1 cellular context compared by ENCODE assay signal in genomic region chr11:88338223-88338661, GRCh38.
TF ChIP-seq lines count a peak whose summit lies in the region.

No MANE protein-coding gene starts in this region.

TF ChIP-seq in K562, 482 proteins besides CTCF, POLR2A, EP300 and RAD21 (continued from another document and continues in another):
- TF ChIP-seq, protein P1, sequence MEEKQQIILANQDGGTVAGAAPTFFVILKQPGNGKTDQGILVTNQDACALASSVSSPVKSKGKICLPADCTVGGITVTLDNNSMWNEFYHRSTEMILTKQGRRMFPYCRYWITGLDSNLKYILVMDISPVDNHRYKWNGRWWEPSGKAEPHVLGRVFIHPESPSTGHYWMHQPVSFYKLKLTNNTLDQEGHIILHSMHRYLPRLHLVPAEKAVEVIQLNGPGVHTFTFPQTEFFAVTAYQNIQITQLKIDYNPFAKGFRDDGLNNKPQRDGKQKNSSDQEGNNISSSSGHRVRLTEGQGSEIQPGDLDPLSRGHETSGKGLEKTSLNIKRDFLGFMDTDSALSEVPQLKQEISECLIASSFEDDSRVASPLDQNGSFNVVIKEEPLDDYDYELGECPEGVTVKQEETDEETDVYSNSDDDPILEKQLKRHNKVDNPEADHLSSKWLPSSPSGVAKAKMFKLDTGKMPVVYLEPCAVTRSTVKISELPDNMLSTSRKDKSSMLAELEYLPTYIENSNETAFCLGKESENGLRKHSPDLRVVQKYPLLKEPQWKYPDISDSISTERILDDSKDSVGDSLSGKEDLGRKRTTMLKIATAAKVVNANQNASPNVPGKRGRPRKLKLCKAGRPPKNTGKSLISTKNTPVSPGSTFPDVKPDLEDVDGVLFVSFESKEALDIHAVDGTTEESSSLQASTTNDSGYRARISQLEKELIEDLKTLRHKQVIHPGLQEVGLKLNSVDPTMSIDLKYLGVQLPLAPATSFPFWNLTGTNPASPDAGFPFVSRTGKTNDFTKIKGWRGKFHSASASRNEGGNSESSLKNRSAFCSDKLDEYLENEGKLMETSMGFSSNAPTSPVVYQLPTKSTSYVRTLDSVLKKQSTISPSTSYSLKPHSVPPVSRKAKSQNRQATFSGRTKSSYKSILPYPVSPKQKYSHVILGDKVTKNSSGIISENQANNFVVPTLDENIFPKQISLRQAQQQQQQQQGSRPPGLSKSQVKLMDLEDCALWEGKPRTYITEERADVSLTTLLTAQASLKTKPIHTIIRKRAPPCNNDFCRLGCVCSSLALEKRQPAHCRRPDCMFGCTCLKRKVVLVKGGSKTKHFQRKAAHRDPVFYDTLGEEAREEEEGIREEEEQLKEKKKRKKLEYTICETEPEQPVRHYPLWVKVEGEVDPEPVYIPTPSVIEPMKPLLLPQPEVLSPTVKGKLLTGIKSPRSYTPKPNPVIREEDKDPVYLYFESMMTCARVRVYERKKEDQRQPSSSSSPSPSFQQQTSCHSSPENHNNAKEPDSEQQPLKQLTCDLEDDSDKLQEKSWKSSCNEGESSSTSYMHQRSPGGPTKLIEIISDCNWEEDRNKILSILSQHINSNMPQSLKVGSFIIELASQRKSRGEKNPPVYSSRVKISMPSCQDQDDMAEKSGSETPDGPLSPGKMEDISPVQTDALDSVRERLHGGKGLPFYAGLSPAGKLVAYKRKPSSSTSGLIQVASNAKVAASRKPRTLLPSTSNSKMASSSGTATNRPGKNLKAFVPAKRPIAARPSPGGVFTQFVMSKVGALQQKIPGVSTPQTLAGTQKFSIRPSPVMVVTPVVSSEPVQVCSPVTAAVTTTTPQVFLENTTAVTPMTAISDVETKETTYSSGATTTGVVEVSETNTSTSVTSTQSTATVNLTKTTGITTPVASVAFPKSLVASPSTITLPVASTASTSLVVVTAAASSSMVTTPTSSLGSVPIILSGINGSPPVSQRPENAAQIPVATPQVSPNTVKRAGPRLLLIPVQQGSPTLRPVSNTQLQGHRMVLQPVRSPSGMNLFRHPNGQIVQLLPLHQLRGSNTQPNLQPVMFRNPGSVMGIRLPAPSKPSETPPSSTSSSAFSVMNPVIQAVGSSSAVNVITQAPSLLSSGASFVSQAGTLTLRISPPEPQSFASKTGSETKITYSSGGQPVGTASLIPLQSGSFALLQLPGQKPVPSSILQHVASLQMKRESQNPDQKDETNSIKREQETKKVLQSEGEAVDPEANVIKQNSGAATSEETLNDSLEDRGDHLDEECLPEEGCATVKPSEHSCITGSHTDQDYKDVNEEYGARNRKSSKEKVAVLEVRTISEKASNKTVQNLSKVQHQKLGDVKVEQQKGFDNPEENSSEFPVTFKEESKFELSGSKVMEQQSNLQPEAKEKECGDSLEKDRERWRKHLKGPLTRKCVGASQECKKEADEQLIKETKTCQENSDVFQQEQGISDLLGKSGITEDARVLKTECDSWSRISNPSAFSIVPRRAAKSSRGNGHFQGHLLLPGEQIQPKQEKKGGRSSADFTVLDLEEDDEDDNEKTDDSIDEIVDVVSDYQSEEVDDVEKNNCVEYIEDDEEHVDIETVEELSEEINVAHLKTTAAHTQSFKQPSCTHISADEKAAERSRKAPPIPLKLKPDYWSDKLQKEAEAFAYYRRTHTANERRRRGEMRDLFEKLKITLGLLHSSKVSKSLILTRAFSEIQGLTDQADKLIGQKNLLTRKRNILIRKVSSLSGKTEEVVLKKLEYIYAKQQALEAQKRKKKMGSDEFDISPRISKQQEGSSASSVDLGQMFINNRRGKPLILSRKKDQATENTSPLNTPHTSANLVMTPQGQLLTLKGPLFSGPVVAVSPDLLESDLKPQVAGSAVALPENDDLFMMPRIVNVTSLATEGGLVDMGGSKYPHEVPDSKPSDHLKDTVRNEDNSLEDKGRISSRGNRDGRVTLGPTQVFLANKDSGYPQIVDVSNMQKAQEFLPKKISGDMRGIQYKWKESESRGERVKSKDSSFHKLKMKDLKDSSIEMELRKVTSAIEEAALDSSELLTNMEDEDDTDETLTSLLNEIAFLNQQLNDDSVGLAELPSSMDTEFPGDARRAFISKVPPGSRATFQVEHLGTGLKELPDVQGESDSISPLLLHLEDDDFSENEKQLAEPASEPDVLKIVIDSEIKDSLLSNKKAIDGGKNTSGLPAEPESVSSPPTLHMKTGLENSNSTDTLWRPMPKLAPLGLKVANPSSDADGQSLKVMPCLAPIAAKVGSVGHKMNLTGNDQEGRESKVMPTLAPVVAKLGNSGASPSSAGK (IDR thresholded peaks at IDR 0.05), result no peak
- TF ChIP-seq ESRRB (CRISPR knock-in tag; IDR thresholded peaks at IDR 0.05; ENCODE audit: borderline replicate concordance) (no peak), PHF8 (IDR thresholded peaks at IDR 0.05; ENCODE audit: borderline replicate concordance, low read length) (no peak), ZBTB8A (IDR thresholded peaks at IDR 0.05; ENCODE audit: partially characterized antibody) (no peak), ARID3B (CRISPR knock-in tag; IDR thresholded peaks at IDR 0.05; ENCODE audit: borderline replicate concordance) (no peak), E2F6 (IDR thresholded peaks at IDR 0.05; ENCODE audit: borderline replicate concordance in 1 of 2, extremely low read depth in 1 of 2, insufficient read depth in 1 of 2, insufficient read length in 1 of 2, low read depth in 1 of 2, low read length in 1 of 2, poor library complexity in 1 of 2, severe bottlenecking in 1 of 2) (no peak), SMAD4 (CRISPR knock-in tag; conservative IDR thresholded peaks at IDR 0.05) (no peak), CEBPB (tag; IDR thresholded peaks at IDR 0.05) (peak; percentile 97), ZNF146 (CRISPR knock-in tag; IDR thresholded peaks at IDR 0.05; ENCODE audit: unreplicated experiment) (no peak), TRIM28 (IDR thresholded peaks at IDR 0.05) (no peak), CTBP1 (IDR thresholded peaks at IDR 0.05; ENCODE audit: borderline replicate concordance) (peak; percentile 15; the same call in 1 of the 2 replicates), NFE2 (IDR thresholded peaks at IDR 0.05; ENCODE audit: low read depth) (no peak), PTBP1 (IDR thresholded peaks at IDR 0.05; ENCODE audit: low read depth, low read length) (no peak), NCOA6 (IDR thresholded peaks at IDR 0.05) (no peak), NFXL1 (CRISPR knock-in tag; IDR thresholded peaks at IDR 0.05) (no peak), E2F5 (CRISPR knock-in tag; IDR thresholded peaks at IDR 0.05) (no peak), BRF2 (IDR thresholded peaks at IDR 0.05; ENCODE audit: borderline replicate concordance, insufficient read depth, insufficient read length) (no peak), CREM (IDR thresholded peaks at IDR 0.05; ENCODE audit: low read depth) (no peak), GTF2A2 (tag; IDR thresholded peaks at IDR 0.05) (no peak), ZBTB7A (IDR thresholded peaks at IDR 0.05; ENCODE audit: borderline replicate concordance, control insufficient read depth, low read depth, low read length) (no peak), EP400 (IDR thresholded peaks at IDR 0.05) (no peak), ZNF76 (CRISPR knock-in tag; IDR thresholded peaks at IDR 0.05; ENCODE audit: borderline replicate concordance) (no peak), LEF1 (IDR thresholded peaks at IDR 0.05) (peak; percentile 37), ATF1 (CRISPR knock-in tag; IDR thresholded peaks at IDR 0.05) (no peak), ATF1 (tag; IDR thresholded peaks at IDR 0.05) (no peak), MYC (IDR thresholded peaks at IDR 0.05; ENCODE audit: low read depth, low read length) (peak; percentile 54; the same call in 1 of the 2 replicates), MYC (CRISPR knock-in tag; IDR thresholded peaks at IDR 0.05; ENCODE audit: borderline replicate concordance, low read depth) (no peak), ETS2 (tag; IDR thresholded peaks at IDR 0.05; ENCODE audit: borderline replicate concordance, poor library complexity, severe bottlenecking) (no peak), LARP7 (IDR thresholded peaks at IDR 0.05) (0 out of 2 replicates have a peak, but pooled peaks have one; percentile 7), ZNF212 (CRISPR knock-in tag; IDR thresholded peaks at IDR 0.05) (no peak), NR2C2 (CRISPR knock-in tag; IDR thresholded peaks at IDR 0.05) (no peak), NR2C2 (tag; IDR thresholded peaks at IDR 0.05) (peak; percentile 25; the same call in 1 of the 2 replicates), ZFP30 (CRISPR knock-in tag; IDR thresholded peaks at IDR 0.05; ENCODE audit: borderline replicate concordance) (no peak), TOE1 (IDR thresholded peaks at IDR 0.05; ENCODE audit: borderline replicate concordance) (no peak), TOE1 (CRISPR knock-in tag; IDR thresholded peaks at IDR 0.05; ENCODE audit: borderline replicate concordance, low read depth) (no peak), SMARCE1 (IDR thresholded peaks at IDR 0.05) (0 out of 2 replicates have a peak, but pooled peaks have one; percentile 35), GABPB1 (CRISPR knock-in tag; IDR thresholded peaks at IDR 0.05) (no peak), ERF (CRISPR knock-in tag; IDR thresholded peaks at IDR 0.05) (no peak), ZNF232 (CRISPR knock-in tag; IDR thresholded peaks at IDR 0.05) (no peak), ZNF778 (CRISPR knock-in tag; IDR thresholded peaks at IDR 0.05) (no peak), NKRF (IDR thresholded peaks at IDR 0.05; ENCODE audit: borderline replicate concordance) (peak; percentile 75), ETV5 (CRISPR knock-in tag; IDR thresholded peaks at IDR 0.05; ENCODE audit: low read depth) (no peak), HDAC1 (IDR thresholded peaks at IDR 0.05) (peak; percentile 56 to 82; a peak in 3 of 4 replicates), MAFF (IDR thresholded peaks at IDR 0.05; ENCODE audit: low read length) (no peak), MNT (conservative IDR thresholded peaks at IDR 0.05) (no peak), BMI1 (IDR thresholded peaks at IDR 0.05; ENCODE audit: low read length) (no peak), IRF2 (CRISPR knock-in tag; IDR thresholded peaks at IDR 0.05) (no peak), TRIM24 (IDR thresholded peaks at IDR 0.05) (no peak), ZFPM2 (CRISPR knock-in tag; IDR thresholded peaks at IDR 0.05) (no peak), ZNF707 (CRISPR knock-in tag; conservative IDR thresholded peaks at IDR 0.05) (no peak), TEAD2 (tag; IDR thresholded peaks at IDR 0.05) (no peak), RFX7 (CRISPR knock-in tag; IDR thresholded peaks at IDR 0.05) (no peak), ZKSCAN3 (CRISPR knock-in tag; IDR thresholded peaks at IDR 0.05) (no peak)
